ENCODE assay signal across 9 cellular contexts in the genomic region with DNA sequence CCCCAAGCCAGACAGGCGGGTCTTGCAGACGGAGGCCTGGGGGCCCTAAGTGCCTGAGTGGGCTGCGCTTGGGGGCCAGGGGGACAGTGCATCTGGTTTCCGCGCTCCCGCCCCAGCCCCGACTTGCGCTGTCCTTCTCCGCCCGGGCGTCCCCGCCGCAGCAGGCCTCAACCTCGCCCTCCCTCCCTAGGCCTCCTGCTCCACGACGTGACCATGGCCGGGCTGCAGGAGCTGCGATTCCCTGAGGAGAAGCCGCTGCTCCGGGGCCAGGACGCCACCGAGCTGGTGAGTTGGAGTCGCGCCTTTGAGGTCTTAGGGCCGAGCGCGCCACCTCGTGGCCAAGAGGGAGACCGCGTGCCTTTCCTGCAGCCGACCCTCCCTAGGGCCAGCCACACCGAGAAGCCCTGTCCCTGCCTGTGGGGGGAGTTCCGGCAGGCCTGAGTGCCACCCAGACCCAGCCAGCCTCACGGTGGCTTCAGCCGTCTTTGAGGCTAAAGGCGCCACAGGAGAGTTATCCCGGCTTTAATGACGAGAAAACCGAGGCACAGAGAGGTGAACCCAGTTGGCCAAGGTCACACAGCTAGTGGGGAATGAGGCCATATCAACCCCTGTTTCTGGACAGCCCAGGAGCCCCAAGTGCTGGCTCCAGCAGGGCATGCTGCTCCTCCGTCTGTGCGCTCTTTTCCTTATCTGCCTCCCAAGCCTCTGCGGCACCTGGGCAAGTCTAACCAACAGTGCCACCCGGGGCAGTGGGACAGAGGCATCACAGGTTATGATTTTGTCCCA. TPM values are rescaled to one million over a fixed set of nuclear protein-coding genes. Genes with fewer than 3 reads are reported as not detected.
DNase-seq lines count a peak whose midpoint lies in the region; ATAC-seq, FAIRE-seq and TF ChIP-seq lines count a peak whose summit lies in the region.
"Had no signal": no experiment of that assay in that cellular context is flagged by ENCODE, and none has a peak within 500 bp of the region (broad histone marks: within the 10 kb centered on the region; RNA-seq: fewer than 3 reads in every experiment).

No MANE protein-coding gene starts in this region.

- no peak overlapping the region for H3K4me3 Mint-ChIP-seq in GM23338
- H3K4me3 Mint-ChIP-seq: dendritic cell treated with granulocyte-macrophage colony-stimulating factor and Interleukin-4, amounts not matched to agents 40 ng/mL and 50 ng/mL, for 4 days had no signal

- no peak overlapping the region for H3K9ac ChIP-seq in skeletal muscle satellite cell (ENCODE audit: low read depth, low read length)

- TF ChIP-seq CTCF in D721Med (IDR thresholded peaks at IDR 0.05; ENCODE audit: insufficient read depth, missing control alignments) (peak; percentile 72), GM23338 (conservative IDR thresholded peaks at IDR 0.05; ENCODE audit: low read depth in 2 of 2) (peak; percentile 76 to 99), ascending aorta (IDR thresholded peaks at IDR 0.05) (peak; percentile 83 to 93 (median 89))

- no peaks in the 10 kb centered on the region for H3K79me2 ChIP-seq in GM23338 (replicated peaks; ENCODE audit: insufficient read depth)

- H3K36me3 Mint-ChIP-seq in GM23338 (ENCODE audit: low read depth), result no peaks in the 10 kb centered on the region

- no peaks in the 10 kb centered on the region for H3K27me3 ChIP-seq in GM23338 (ENCODE audit: insufficient read depth)
- no peaks in the 10 kb centered on the region for H3K27me3 ChIP-seq in ascending aorta
- H3K27me3 ChIP-seq in skeletal muscle satellite cell (ENCODE audit: control insufficient read depth, insufficient read depth, low read length), result peaks cover 21% of the 10 kb centered on the region

- peaks cover 14% of the 10 kb centered on the region for H3K4me1 Mint-ChIP-seq in GM23338

- no peak for FAIRE-seq in D721Med (lab: Jason Lieb, UNC)

- peak overlapping the region; percentile 94 for H2AFZ ChIP-seq in GM23338

- ATAC-seq in GM23338 (peak; percentile 92), HG03565 (IDR thresholded peaks at IDR 0.05; ENCODE audit: unreplicated experiment) (no peak)

- H4K20me1 ChIP-seq in GM23338 (replicated peaks; ENCODE audit: insufficient read depth), result no peaks in the 10 kb centered on the region

- H3K9me2 ChIP-seq in GM23338 (ENCODE audit: insufficient read depth), result no peaks in the 10 kb centered on the region

- H3K9me3 ChIP-seq in ascending aorta (no peaks in the 10 kb centered on the region), skeletal muscle satellite cell (replicated peaks; ENCODE audit: low read length) (no peaks in the 10 kb centered on the region)

- H3K4me3 ChIP-seq in GM23338 (peak overlapping the region; percentile 31; the same call in 1 of the 2 replicates), ascending aorta (peak overlapping the region; percentile 28 to 39), skeletal muscle satellite cell (ENCODE audit: low read length) (peak overlapping the region; percentile 53)

- peaks cover 12% of the 10 kb centered on the region for H3K27me3 Mint-ChIP-seq in GM23338 (ENCODE audit: insufficient read depth, low read depth, poor library complexity)

- H3K4me2 ChIP-seq in GM23338, result no peak overlapping the region; the same call in 1 of the 2 replicates
- H3K4me2 ChIP-seq in skeletal muscle satellite cell (ENCODE audit: low read length), result peak overlapping the region; percentile 75

- no peaks in the 10 kb centered on the region for H3K9me3 Mint-ChIP-seq in GM23338
- H3K9me3 Mint-ChIP-seq: dendritic cell treated with granulocyte-macrophage colony-stimulating factor and Interleukin-4, amounts not matched to agents 40 ng/mL and 50 ng/mL, for 4 days had no signal

- H3K4me1 ChIP-seq in GM23338 (ENCODE audit: insufficient read depth), result no peaks in the 10 kb centered on the region; the same call in 1 of the 2 replicates
- no peaks in the 10 kb centered on the region for H3K4me1 ChIP-seq in ascending aorta
- H3K4me1 ChIP-seq in skeletal muscle satellite cell (ENCODE audit: control insufficient read depth, insufficient read depth, low read length), result peaks cover 2% of the 10 kb centered on the region

- no peaks in the 10 kb centered on the region for H3F3A ChIP-seq in GM23338 (replicated peaks; ENCODE audit: low read depth)

- H3K27ac ChIP-seq in GM23338 (ENCODE audit: low read depth), result no peak overlapping the region
- no peak overlapping the region for H3K27ac ChIP-seq in ascending aorta

- H3K36me3 ChIP-seq in GM23338 (ENCODE audit: insufficient read depth) (no peaks in the 10 kb centered on the region), ascending aorta (no peaks in the 10 kb centered on the region), skeletal muscle satellite cell (ENCODE audit: insufficient read depth, low read length) (no peaks in the 10 kb centered on the region)

- intact Hi-C loops in ascending aorta (cut with DNase I), result loop anchor here (1.0 to 10.0 kb wide), 2 partner anchors 150 to 463 kb away; partner anchors contain the start of gene MMP15

- DNase-seq in D721Med (ENCODE audit: insufficient read length, low spot score) (peak; percentile 77), GM23338 (ENCODE audit: low spot score) (peak; percentile 98), NCI-H1105 (lab: John Stamatoyannopoulos, UW) (peak; percentile 41), T-helper 22 cell (ENCODE audit: low read depth) (peak; percentile 42), ascending aorta (ENCODE audit: low spot score in 2 of 2) (peak in 1 of 2 donors; percentile 83), hippocampal formation (lab: John Stamatoyannopoulos, UW) (peak; percentile 65 to 71)

- H3K27ac Mint-ChIP-seq in GM23338, result no peak overlapping the region
- H3K27ac Mint-ChIP-seq: dendritic cell treated with granulocyte-macrophage colony-stimulating factor and Interleukin-4, amounts not matched to agents 40 ng/mL and 50 ng/mL, for 4 days had no signal

TF ChIP-seq in GM23338, 12 proteins besides CTCF, POLR2A, EP300 and RAD21 (continues in another document):
- TF ChIP-seq ETS1 (IDR thresholded peaks at IDR 0.05) (no peak), POLR2AphosphoS5 (IDR thresholded peaks at IDR 0.05; ENCODE audit: low read depth) (peak; percentile 33; the same call in 1 of the 2 replicates), NANOG (IDR thresholded peaks at IDR 0.05; ENCODE audit: borderline replicate concordance) (no peak)

RNA-seq across cellular contexts. Expression of gene NDRG4, which starts 12.2 kb away (rescaled TPM):
- total RNA-seq in GM23338 (2014; rRNA removed; shearing (Covaris generic)), result 29.8 and 32.1 TPM in 2 replicates
- polyA plus RNA-seq in GM23338 (2016; fragmentation: Nextera tagmentation; extraction: Ambion mirVana), result 16.3 TPM in 2 replicates
- 150 TPM for total RNA-seq in ascending aorta
- total RNA-seq in skeletal muscle satellite cell (2012; rRNA removed), result 5.8 and 8.3 TPM in 2 replicates

RNA-seq across cellular contexts. Expression of gene SETD6, which starts 27.6 kb away (rescaled TPM):
- 54.0 and 61.3 TPM in 2 replicates for total RNA-seq in GM23338 (2014; rRNA removed; shearing (Covaris generic))
- 33.7 and 39.7 TPM in 2 replicates for polyA plus RNA-seq in GM23338 (2016; fragmentation: Nextera tagmentation; extraction: Ambion mirVana)
- 24.4 TPM for total RNA-seq in ascending aorta
- 7.0 and 8.9 TPM in 2 replicates for total RNA-seq in skeletal muscle satellite cell (2012; rRNA removed)
